ENCODE assay signal across 28 cellular contexts in genomic region chr21:16945580-16945979, GRCh38.
A peak's percentile ranks its signal among the peaks of the same experiment; 100 is the strongest.
DNase-seq lines count a peak whose midpoint lies in the region; FAIRE-seq and TF ChIP-seq lines count a peak whose summit lies in the region.
"Had no signal": no experiment of that assay in that cellular context is flagged by ENCODE, and none has a peak within 500 bp of the region (broad histone marks: within the 10 kb centered on the region; RNA-seq: fewer than 3 reads in every experiment).

No MANE protein-coding gene starts in this region.

- TF ChIP-seq CTCF in LNCaP clone FGC (IDR thresholded peaks at IDR 0.05; ENCODE audit: control insufficient read depth, extremely low read depth, insufficient read depth): no peak
- TF ChIP-seq CTCF in bronchial epithelial cell (IDR thresholded peaks at IDR 0.05; ENCODE audit: insufficient read depth, low read length, severe bottlenecking): no peak
- TF ChIP-seq CTCF in fibroblast of pulmonary artery (IDR thresholded peaks at IDR 0.05; ENCODE audit: low read length, missing control alignments): no peak
- TF ChIP-seq CTCF in ovary (IDR thresholded peaks at IDR 0.05): no peak

- intact Hi-C loops in ovary (cut with DNase I): no loop called here

- H3K4me1 ChIP-seq in ovary (ENCODE audit: insufficient read depth): no peaks in the 10 kb centered on the region
- H3K4me1 ChIP-seq: A549, SJSA1 had no signal

- peak; percentile 10 for DNase-seq in H4 (ENCODE audit: low spot score)
- peak; percentile 50 for DNase-seq in LNCaP clone FGC (ENCODE audit: low read depth)
- peak; percentile 11 for DNase-seq in bronchial epithelial cell (ENCODE audit: low read depth)
- DNase-seq in fibroblast of pulmonary artery (ENCODE audit: low read depth): peak; percentile 7
- DNase-seq in D341Med (ENCODE audit: low spot score): no peak
- no peak for DNase-seq in NCI-H1092 (lab: John Stamatoyannopoulos, UW)
- no peak for DNase-seq in amygdala (lab: John Stamatoyannopoulos, UW)
- no peak for DNase-seq in ovary
- DNase-seq: AML-193; C1 segment of cervical spinal cord; CD4-positive, alpha-beta memory T cell; COR-L47; DMS 273 treated with DMSO at 0.1 percent for 48 hours; DND-41; KBM-7; MM.1S; NCI-H1417; NCI-H1694; NCI-H2081 treated with DMSO at 0.1 percent for 48 hours; NCI-H524; NCI-H774; PC-9; Right ventricle myocardium superior had no signal

- 93 to 96% (median 95%) methylated on average over 3 of the region's 3 CpGs for WGBS in ovary, 3 donors

- H3K27me3 ChIP-seq in bronchial epithelial cell (ENCODE audit: control insufficient read depth, insufficient read depth, low read length): no peaks in the 10 kb centered on the region
- H3K27me3 ChIP-seq in ovary: no peaks in the 10 kb centered on the region
- H3K27me3 ChIP-seq: SJSA1 had no signal

- no peak overlapping the region for H3K4me3 ChIP-seq in LNCaP clone FGC (ENCODE audit: low read depth, low read length)
- H3K4me3 ChIP-seq in bronchial epithelial cell (ENCODE audit: low read depth, low read length): no peak overlapping the region
- no peak overlapping the region for H3K4me3 ChIP-seq in fibroblast of pulmonary artery (replicated peaks; ENCODE audit: low read depth, low read length)
- no peak overlapping the region for H3K4me3 ChIP-seq in ovary
- H3K4me3 ChIP-seq: A549, PC-9, SJSA1 had no signal

- no peaks in the 10 kb centered on the region for H3K9me3 ChIP-seq in ovary
- H3K9me3 ChIP-seq: A549, SJSA1 had no signal

- TF ChIP-seq POLR2A in ovary (IDR thresholded peaks at IDR 0.05): no peak

- FAIRE-seq in bronchial epithelial cell (lab: Jason Lieb, UNC): peak; percentile 64
- FAIRE-seq: A549, GM12892, H54, HTR-8/SVneo had no signal

- H3K27ac ChIP-seq in ovary: no peak overlapping the region
- H3K27ac ChIP-seq: A549, PC-9, SJSA1 had no signal

- no peak for TF ChIP-seq EP300 in ovary (IDR thresholded peaks at IDR 0.05)

- H3K36me3 ChIP-seq in bronchial epithelial cell (ENCODE audit: control insufficient read depth, insufficient read depth, low read length) (no peaks in the 10 kb centered on the region), ovary (no peaks in the 10 kb centered on the region)
- H3K36me3 ChIP-seq: SJSA1 had no signal

Comparison
In these comparisons a context has a peak if more than half of its experiments do, and no peak if none do; other contexts are left out.
1. DNase-seq: peak in H4 (single experiment), LNCaP clone FGC (single experiment), bronchial epithelial cell (single experiment) and fibroblast of pulmonary artery (single experiment); none in D341Med (single experiment), NCI-H1092 (single experiment), amygdala (0 of 56) and ovary (0 of 5).